In genomic region chr3:68876112-68876713, GRCh38 we compare ENCODE assay signal across 8 cellular contexts. TPM values are rescaled to one million over a fixed set of nuclear protein-coding genes. Genes with fewer than 3 reads are reported as not detected.
DNase-seq lines count a peak whose midpoint lies in the region; ATAC-seq and TF ChIP-seq lines count a peak whose summit lies in the region.

No MANE protein-coding gene starts in this region.

- ATAC-seq in GM18873 (IDR thresholded peaks at IDR 0.05; ENCODE audit: low FRiP score, unreplicated experiment) (peak; percentile 76), HG03095 (IDR thresholded peaks at IDR 0.05; ENCODE audit: unreplicated experiment) (peak; percentile 76)

- peak; percentile 93 for TF ChIP-seq CTCF in progenitor cell of endocrine pancreas (IDR thresholded peaks at IDR 0.05; ENCODE audit: unreplicated experiment)

- H3K4me1 Mint-ChIP-seq in progenitor cell of endocrine pancreas (ENCODE audit: low read depth), result peaks cover 5% of the 10 kb centered on the region

- peak; percentile 45 for DNase-seq in D341Med (ENCODE audit: low spot score)
- peak; percentile 28 for DNase-seq in NCI-H2196 (lab: John Stamatoyannopoulos, UW; ENCODE audit: unreplicated experiment)
- peak; percentile 0 to 2 for DNase-seq in activated CD4-positive, alpha-beta T cell treated with anti-CD3 and anti-CD28 coated beads, Interleukin-2, amount 50 U/mL, for 4 hours
- peak; percentile 19 for DNase-seq in germinal center (ENCODE audit: low spot score)
- no peak for DNase-seq in progenitor cell of endocrine pancreas (ENCODE audit: low spot score, unreplicated experiment)
- no peak for DNase-seq in cortex of kidney (lab: John Stamatoyannopoulos, UW)

- no peak overlapping the region for H3K27ac Mint-ChIP-seq in progenitor cell of endocrine pancreas

- H3K36me3 Mint-ChIP-seq in progenitor cell of endocrine pancreas (ENCODE audit: insufficient read depth), result no peaks in the 10 kb centered on the region

- peaks cover 2% of the 10 kb centered on the region for H3K27me3 Mint-ChIP-seq in progenitor cell of endocrine pancreas

- no peak overlapping the region for H3K4me3 Mint-ChIP-seq in progenitor cell of endocrine pancreas (ENCODE audit: low read depth)

- H3K9me3 Mint-ChIP-seq in progenitor cell of endocrine pancreas (ENCODE audit: low read depth), result no peaks in the 10 kb centered on the region

RNA-seq across cellular contexts. Expression of gene TAFA4, which starts 56.1 kb away (rescaled TPM):
- total RNA-seq in progenitor cell of endocrine pancreas, result 0.18 and 0.86 TPM in 2 replicates

Comparison
In these comparisons a context has a peak if more than half of its experiments do, and no peak if none do; other contexts are left out.
1. DNase-seq: peak in D341Med (single experiment), NCI-H2196 (single experiment), activated CD4-positive, alpha-beta T cell treated with anti-CD3 and anti-CD28 coated beads, Interleukin-2, amount 50 U/mL, for 4 hours (2 of 2) and germinal center (single experiment); none in progenitor cell of endocrine pancreas (single experiment) and cortex of kidney (single experiment).